ENCODE assay signal across 13 cellular contexts in the genomic region with DNA sequence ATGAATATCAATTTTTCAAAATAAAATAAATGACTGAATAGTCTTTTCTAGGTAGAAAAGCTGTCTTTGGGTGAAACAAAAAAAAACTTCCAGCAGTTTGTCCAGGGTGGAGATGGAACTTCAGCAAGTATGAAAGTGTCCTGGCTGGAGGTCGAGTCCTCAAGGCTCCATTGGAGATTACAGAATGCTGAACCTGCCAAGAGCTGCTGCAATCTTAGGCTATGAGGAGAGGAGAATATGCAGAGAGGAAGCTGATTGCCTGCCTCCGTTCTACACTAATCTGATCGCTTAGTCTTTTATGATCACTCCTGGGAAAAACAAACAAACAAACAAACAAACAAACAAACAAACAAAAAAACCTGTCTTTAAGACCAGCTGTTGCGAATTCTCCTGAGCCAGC.
"Had no signal": no experiment of that assay in that cellular context is flagged by ENCODE, and none has a peak within 500 bp of the region (broad histone marks: within the 10 kb centered on the region; RNA-seq: fewer than 3 reads in every experiment).

No MANE protein-coding gene starts in this region.

- H3K27me3 ChIP-seq: body of pancreas, dorsolateral prefrontal cortex had no signal

- H3K27ac ChIP-seq: body of pancreas, dorsolateral prefrontal cortex, SK-N-MC had no signal

- H3K4me3 ChIP-seq: body of pancreas, dorsolateral prefrontal cortex, lung, SK-N-MC had no signal

- H3K9me3 ChIP-seq: body of pancreas had no signal

- ATAC-seq: body of pancreas, esophagus mucosa, natural killer cell, T-helper 17 cell had no signal

- DNase-seq: activated CD4-positive, alpha-beta T cell treated with anti-CD3 and anti-CD28 coated beads, Interleukin-2, amount 50 U/mL, for 1 hour; activated naive CD4-positive, alpha-beta T cell treated with anti-CD3 and anti-CD28 coated beads, Interleukin-2, amount 50 U/mL, for 16 hours; dorsolateral prefrontal cortex; foreskin fibroblast; natural killer cell; occipital lobe; stimulated activated CD4-positive, alpha-beta T cell treated with anti-CD3 and anti-CD28 coated beads, Interleukin-15, amount 100 ng/mL, for 24 hours; stimulated activated CD4-positive, alpha-beta T cell treated with anti-CD3 and anti-CD28 coated beads, Interleukin-4, amount 100 ng/mL, for 24 hours; T-helper 17 cell had no signal
